ENCODE assay signal across 8 cellular contexts in the genomic region with DNA sequence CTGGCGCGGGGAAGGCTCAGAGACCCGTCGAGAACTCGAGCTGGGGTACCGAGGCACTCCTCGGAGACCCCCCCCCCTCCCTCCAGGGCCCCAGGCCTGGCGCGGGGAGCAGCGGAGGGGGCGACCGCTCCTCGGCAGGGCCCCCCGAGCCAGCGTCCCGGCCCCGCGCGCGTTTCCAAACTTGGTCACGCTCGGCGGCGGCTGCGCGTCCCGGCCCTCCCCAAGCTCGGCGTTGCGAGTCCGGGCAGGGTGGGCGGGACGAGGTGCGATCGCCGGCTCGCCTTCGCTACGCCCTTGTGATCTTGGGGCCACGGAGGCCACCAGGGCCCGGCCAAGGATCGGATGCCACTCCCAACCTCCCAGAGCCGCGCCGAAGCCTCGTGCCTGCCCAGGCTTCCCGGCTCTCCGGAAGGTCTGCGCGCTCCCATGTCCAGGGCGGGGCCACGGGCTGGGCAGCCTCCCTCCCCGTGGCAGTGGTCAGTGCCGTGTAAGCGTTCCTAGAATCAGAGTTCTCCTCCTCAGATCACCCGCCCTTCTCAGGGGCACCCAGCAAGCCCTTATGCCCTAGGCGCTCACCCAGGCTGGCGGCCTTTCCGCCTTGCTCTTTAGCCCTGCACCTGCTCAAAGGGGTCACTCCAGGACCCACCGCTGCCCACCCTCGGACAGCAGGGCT. TPM values are rescaled to one million over a fixed set of nuclear protein-coding genes. Genes with fewer than 3 reads are reported as not detected.
DNase-seq lines count a peak whose midpoint lies in the region; TF ChIP-seq lines count a peak whose summit lies in the region.

No MANE protein-coding gene starts in this region.

- H3K4me1 Mint-ChIP-seq in endothelial cell (ENCODE audit: unreplicated experiment): peaks cover 13% of the 10 kb centered on the region

- no peaks in the 10 kb centered on the region for H3K79me1 ChIP-seq in mesendoderm (ENCODE audit: low read length)

- H2BK15ac ChIP-seq in mesendoderm (replicated peaks; ENCODE audit: low read depth): no peak overlapping the region

- H3K4me3 Mint-ChIP-seq in endothelial cell (ENCODE audit: unreplicated experiment): peak overlapping the region; percentile 89

- peak overlapping the region; percentile 84 for H3K56ac ChIP-seq in mesendoderm (ENCODE audit: low read length)

- H3K27me3 Mint-ChIP-seq in endothelial cell (ENCODE audit: unreplicated experiment): peaks cover 14% of the 10 kb centered on the region

- H3K27me3 ChIP-seq in HUES64 (ENCODE audit: insufficient read depth, low read length): peaks cover 40% of the 10 kb centered on the region
- H3K27me3 ChIP-seq in mesendoderm (ENCODE audit: insufficient read depth, low read length, poor library complexity): no peaks in the 10 kb centered on the region
- no peaks in the 10 kb centered on the region for H3K27me3 ChIP-seq in uterus

- H3K36me3 Mint-ChIP-seq in endothelial cell (ENCODE audit: low read depth, unreplicated experiment): peaks cover 5% of the 10 kb centered on the region

- no peak overlapping the region for H2BK120ac ChIP-seq in mesendoderm (ENCODE audit: low read depth, low read length)

- peak overlapping the region; percentile 75 for H3K4me2 ChIP-seq in mesendoderm (ENCODE audit: low read length)

- intact Hi-C loops in uterus (cut with DNase I; ENCODE audit: low total_unique reads): loop anchor here (10.0 kb wide), 1 partner anchor 223 kb away; a partner anchor contains a TSS

- WGBS in HUES64: 10% methylated on average over 61 of the region's 61 CpGs
- WGBS in mesendoderm (ENCODE audit: extremely low coverage, insufficient coverage, low lambda C conversion rate): no CpG with 5 or more reads among the region's 61 CpGs

- H3K36me3 ChIP-seq in HUES64 (ENCODE audit: insufficient read depth, low read length) (no peaks in the 10 kb centered on the region), mesendoderm (ENCODE audit: control insufficient read depth, insufficient read depth, low read length) (no peaks in the 10 kb centered on the region), uterus (no peaks in the 10 kb centered on the region)

- TF ChIP-seq CTCF in AG10803 (conservative IDR thresholded peaks at IDR 0.05; ENCODE audit: low read length) (no peak), endothelial cell (IDR thresholded peaks at IDR 0.05; ENCODE audit: unreplicated experiment) (no peak), uterus (IDR thresholded peaks at IDR 0.05) (no peak)

- peak; percentile 41 for DNase-seq in AG10803 (ENCODE audit: low read depth)
- DNase-seq in endothelial cell (ENCODE audit: low spot score): no peak
- no peak for DNase-seq in mesendoderm
- peak; percentile 71 to 75 for DNase-seq in uterus
- DNase-seq in stimulated activated CD4-positive, alpha-beta T cell treated with anti-CD3 and anti-CD28 coated beads, Interleukin-4, amount 100 ng/mL, for 4 hours: no peak
- DNase-seq in activated gamma-delta T cell (lab: John Stamatoyannopoulos, UW): no peak
- DNase-seq in NCI-H1694 (lab: John Stamatoyannopoulos, UW): no peak

- H3K23ac ChIP-seq in mesendoderm (ENCODE audit: low read length): no peak overlapping the region

- H2AK5ac ChIP-seq in mesendoderm (ENCODE audit: low read length): no peak overlapping the region

- H3K9ac ChIP-seq in HUES64 (ENCODE audit: low read depth, low read length): peak overlapping the region; percentile 2
- peak overlapping the region; percentile 56 for H3K9ac ChIP-seq in mesendoderm (ENCODE audit: low read length)

- peak overlapping the region; percentile 28 for H3K18ac ChIP-seq in mesendoderm (ENCODE audit: low read length)

- H3K79me2 ChIP-seq in mesendoderm (ENCODE audit: control insufficient read depth, insufficient read depth, low read length): no peaks in the 10 kb centered on the region

- H3K4me3 ChIP-seq in AG10803 (ENCODE audit: low read length): peak overlapping the region; percentile 41
- peak overlapping the region; percentile 52 for H3K4me3 ChIP-seq in HUES64 (ENCODE audit: low read length)
- peak overlapping the region; percentile 6 for H3K4me3 ChIP-seq in mesendoderm (ENCODE audit: low read length)
- peak overlapping the region; percentile 29 to 50 for H3K4me3 ChIP-seq in uterus

- H3K27ac ChIP-seq in HUES64 (ENCODE audit: low read depth, low read length) (no peak overlapping the region), mesendoderm (ENCODE audit: low read depth, low read length) (peak overlapping the region; percentile 70), uterus (peak overlapping the region; percentile 90)

- peak overlapping the region; percentile 69 for H4K8ac ChIP-seq in mesendoderm (ENCODE audit: low read depth, low read length)

- H3K9me3 ChIP-seq in HUES64 (ENCODE audit: insufficient read depth, low read depth, low read length): no peaks in the 10 kb centered on the region
- no peaks in the 10 kb centered on the region for H3K9me3 ChIP-seq in uterus

- no peak overlapping the region for H4K5ac ChIP-seq in mesendoderm (ENCODE audit: low read length)

- peak in 1 of 2 donors; percentile 35 for TF ChIP-seq POLR2A in uterus (IDR thresholded peaks at IDR 0.05)

- H3K9me3 Mint-ChIP-seq in endothelial cell (ENCODE audit: unreplicated experiment): no peaks in the 10 kb centered on the region

- H3K4me1 ChIP-seq in HUES64 (ENCODE audit: insufficient read depth, low read length) (peaks cover 16% of the 10 kb centered on the region), mesendoderm (ENCODE audit: control insufficient read depth, low read depth, low read length) (peaks cover 4% of the 10 kb centered on the region), uterus (peaks cover 0 to 11% of the 10 kb centered on the region in 2 donors)

- H3K27ac Mint-ChIP-seq in endothelial cell (ENCODE audit: unreplicated experiment): no peak overlapping the region

- peak overlapping the region; percentile 25 for H3K4ac ChIP-seq in mesendoderm (ENCODE audit: low read depth, low read length)

- H2BK5ac ChIP-seq in mesendoderm (ENCODE audit: low read length): no peak overlapping the region

RNA-seq across cellular contexts. Expression of a gene that starts 12.0 kb away (rescaled TPM):
- 54.9 TPM for polyA plus RNA-seq in HUES64 (2013, experiment 1 of 2)
- polyA plus RNA-seq in HUES64 (2013, experiment 2 of 2): 49.2 TPM
- total RNA-seq in endothelial cell (ENCODE audit: unreplicated experiment) (39.3 TPM), uterus (10 to 100 TPM in 2 of 4 donors, 1 to 10 TPM in 2; 5.9 to 35.2 (median 16.8) TPM)
- polyA plus RNA-seq in mesendoderm (2013, experiment 1 of 2): 33.9 TPM
- 35.9 TPM for polyA plus RNA-seq in mesendoderm (2013, experiment 2 of 2)

Comparison
In these comparisons a context has a peak if more than half of its experiments do, and no peak if none do; other contexts are left out.
1. DNase-seq: peak in AG10803 (single experiment) and uterus (2 of 2); none in endothelial cell (single experiment), mesendoderm (single experiment), stimulated activated CD4-positive, alpha-beta T cell treated with anti-CD3 and anti-CD28 coated beads, Interleukin-4, amount 100 ng/mL, for 4 hours (0 of 2), activated gamma-delta T cell (single experiment) and NCI-H1694 (single experiment).
2. Peak in every context shown above with its lines, with median percentiles within 50 percentile points of each other: H3K4me3 ChIP-seq.